Comparison of ENCODE assay signal across 6 cellular contexts in genomic region chr19:57812975-57813820, GRCh38. TPM values are rescaled to one million over a fixed set of nuclear protein-coding genes. Genes with fewer than 3 reads are reported as not detected.
A peak's percentile ranks its signal among the peaks of the same experiment; 100 is the strongest.
DNase-seq lines count a peak whose midpoint lies in the region; ATAC-seq and TF ChIP-seq lines count a peak whose summit lies in the region.
"Not testable (repeated sequence)": the region's sequence is repeated elsewhere in the genome, so short reads cannot be mapped to it uniquely, and the experiment has no call there.

No MANE protein-coding gene starts in this region.

- H3K9ac ChIP-seq in HCT116 (ENCODE audit: low read length), result not testable (repeated sequence)

- H3K27me3 Mint-ChIP-seq in T-helper 17 cell, result not testable (repeated sequence)

- H3K36me3 Mint-ChIP-seq in T-helper 17 cell (ENCODE audit: low read depth), result not testable (repeated sequence)

- not testable (repeated sequence) for ATAC-seq in HCT116, T-helper 17 cell

- H3K4me3 Mint-ChIP-seq in T-helper 17 cell, result peak overlapping the region; percentile 75

- H3K4me3 ChIP-seq in HCT116 (replicated peaks in 1 of 2; ENCODE audit: low read depth in 1 of 2, low read length in 2 of 2) (peak overlapping the region; percentile 97; a peak in 3 of 4 replicates), left ventricle myocardium inferior (peak overlapping the region; percentile 85), neutrophil (ENCODE audit: low read depth in 1 of 2, low read length in 1 of 2) (peak overlapping the region; percentile 82 to 96)
- not testable (repeated sequence) for H3K4me3 ChIP-seq in urinary bladder (ENCODE audit: low read depth, low read length)

- peak overlapping the region; percentile 97 for H3K27ac Mint-ChIP-seq in T-helper 17 cell

- not testable (repeated sequence) for H3K27ac ChIP-seq in HCT116 (ENCODE audit: low read depth, low read length)
- H3K27ac ChIP-seq in left ventricle myocardium inferior (replicated peaks) (peak overlapping the region; percentile 88), neutrophil (peak overlapping the region; percentile 90), urinary bladder (ENCODE audit: low read depth) (peak overlapping the region; percentile 3)

- CTCF ChIA-PET in HCT116 (lab: Charles Lee), result not testable (repeated sequence)

- peaks cover 26% of the 10 kb centered on the region for H3K79me2 ChIP-seq in HCT116 (ENCODE audit: insufficient read depth, low read length)

- TF ChIP-seq POLR2A in HCT116 (IDR thresholded peaks at IDR 0.05; ENCODE audit: borderline replicate concordance, extremely low read depth, insufficient read depth, insufficient read length), result not testable (repeated sequence)

- H3K4me1 ChIP-seq in HCT116 (ENCODE audit: control insufficient read depth in 1 of 2, insufficient read depth in 2 of 2, low read length in 2 of 2) (peaks cover 0 to 12% of the 10 kb centered on the region in 2 experiments; a peak in 1 of 4 replicates), left ventricle myocardium inferior (peaks cover 43% of the 10 kb centered on the region), neutrophil (ENCODE audit: control insufficient read depth in 1 of 2, insufficient read depth in 1 of 2, low read depth in 1 of 2, low read length in 1 of 2) (peaks cover 38 to 44% of the 10 kb centered on the region in 2 experiments)
- H3K4me1 ChIP-seq in urinary bladder (ENCODE audit: insufficient read depth), result not testable (repeated sequence)

- POLR2A ChIA-PET in HCT116 (lab: Charles Lee), result interaction anchor here (1.5 kb wide), 1 partner anchor 44 kb away, joined by 3 read pairs; the partner anchor contains the start of gene ZNF586

- not testable (repeated sequence) for BruUV-seq in HCT116 (replicated peaks; lab: Mats Ljungman, UMichigan)

- H3K9me2 ChIP-seq in HCT116 (ENCODE audit: insufficient read depth), result not testable (repeated sequence)

- not testable (repeated sequence) for H3K27me3 ChIP-seq in HCT116 (ENCODE audit: insufficient read depth, low read length); left ventricle myocardium inferior (ENCODE audit: low read depth); neutrophil

- H2AFZ ChIP-seq in HCT116 (ENCODE audit: low read depth, low read length, poor library complexity, severe bottlenecking), result not testable (repeated sequence)

- H3K4me2 ChIP-seq in HCT116 (ENCODE audit: low read length), result peak overlapping the region; percentile 81

- not testable (repeated sequence) for DNase-seq in HCT116 (ENCODE audit: low read depth, low spot score); T-helper 17 cell; left ventricle myocardium inferior
- DNase-seq in astrocyte of the hippocampus (ENCODE audit: low read depth, low spot score), result peak; percentile 21

- H3K36me3 ChIP-seq in HCT116 (ENCODE audit: control insufficient read depth in 1 of 2, insufficient read depth in 2 of 2, low read length in 2 of 2) (peaks cover 3 to 20% of the 10 kb centered on the region in 2 experiments), left ventricle myocardium inferior (peaks cover 38% of the 10 kb centered on the region), neutrophil (peaks cover 29% of the 10 kb centered on the region)
- not testable (repeated sequence) for H3K36me3 ChIP-seq in urinary bladder (ENCODE audit: insufficient read depth)

- peaks cover 30% of the 10 kb centered on the region for H3K4me1 Mint-ChIP-seq in T-helper 17 cell

- not testable (repeated sequence) for H3K9me3 ChIP-seq in HCT116 (ENCODE audit: control insufficient read depth in 1 of 2, insufficient read depth in 1 of 2, low read depth in 1 of 2, low read length in 2 of 2); T-helper 17 cell (ENCODE audit: control insufficient read depth, low read length, poor library complexity, severe bottlenecking); left ventricle myocardium inferior (replicated peaks); neutrophil

- RAD21 ChIA-PET in HCT116 (lab: Charles Lee; ENCODE audit: low non-redundant PET in 1 of 2, low total read pairs in 2 of 2, uncharacterized antibody in 2 of 2, unreplicated experiment in 2 of 2), result not testable (repeated sequence)

- H4K20me1 ChIP-seq in HCT116 (ENCODE audit: insufficient read depth), result not testable (repeated sequence)

- TF ChIP-seq RAD21 in HCT116 (IDR thresholded peaks at IDR 0.05; ENCODE audit: low read depth), result not testable (repeated sequence)

- not testable (repeated sequence) for TF ChIP-seq CTCF in HCT116 (IDR thresholded peaks at IDR 0.05 in 2 of 3, conservative IDR thresholded peaks at IDR 0.05 in 1 of 3; ENCODE audit: borderline replicate concordance in 1 of 3, insufficient read depth in 1 of 3, low read depth in 2 of 3, low read length in 2 of 3); left ventricle myocardium inferior (IDR thresholded peaks at IDR 0.05; ENCODE audit: borderline replicate concordance); neutrophil (IDR thresholded peaks at IDR 0.05)

- intact Hi-C loops in HCT116 (cut with micrococcal nuclease); left ventricle myocardium inferior (cut with micrococcal nuclease): not testable (repeated sequence)

- WGBS in urinary bladder, result 90% methylated on average over 13 of the region's 13 CpGs

RNA-seq across cellular contexts. Expression of gene ZNF552, which starts 1.5 kb away (rescaled TPM):
- total RNA-seq in HCT116 (2021; ENCODE audit: unreplicated experiment) (7.1 TPM), T-helper 17 cell (10 to 100 TPM; 11.8 to 12.8 TPM), left ventricle myocardium inferior (3.9 TPM), urinary bladder (24.5 TPM)
- 3.5 and 4.0 TPM in 2 replicates for polyA plus RNA-seq in HCT116 (2012)
- polyA plus RNA-seq in urinary bladder, result 6.5 TPM

RNA-seq across cellular contexts. Expression of gene ZNF587B, which starts 16.9 kb away (rescaled TPM):
- total RNA-seq in HCT116 (2021; ENCODE audit: unreplicated experiment) (14.1 TPM), T-helper 17 cell (10 to 100 TPM; 19.0 to 23.3 TPM), left ventricle myocardium inferior (6.7 TPM), urinary bladder (29.1 TPM)
- polyA plus RNA-seq in HCT116 (2012), result 4.0 and 4.2 TPM in 2 replicates
- 3.8 TPM for polyA plus RNA-seq in urinary bladder

RNA-seq across cellular contexts. Expression of gene ZNF587, which starts 36.5 kb away (rescaled TPM):
- total RNA-seq in HCT116 (2021; ENCODE audit: unreplicated experiment), result 25.9 TPM
- polyA plus RNA-seq in HCT116 (2012), result 6.5 and 9.4 TPM in 2 replicates
- total RNA-seq in T-helper 17 cell, result 10 to 100 TPM; 44.1 to 50.4 TPM
- 20.0 TPM for total RNA-seq in left ventricle myocardium inferior
- total RNA-seq in urinary bladder, result 45.4 TPM
- polyA plus RNA-seq in urinary bladder, result 7.5 TPM

RNA-seq across cellular contexts. Expression of gene ZNF586, which starts 43.7 kb away (rescaled TPM):
- total RNA-seq in HCT116 (2021; ENCODE audit: unreplicated experiment) (3.5 TPM), T-helper 17 cell (10 to 100 TPM; 34.8 to 37.7 TPM), left ventricle myocardium inferior (12.0 TPM), urinary bladder (33.8 TPM)
- polyA plus RNA-seq in HCT116 (2012), result 1.6 TPM in 2 replicates
- polyA plus RNA-seq in urinary bladder, result 9.2 TPM
